In genomic region chr4:181271241-181271640, GRCh38 we compare ENCODE assay signal across 4 cellular contexts.
"Had no signal": no experiment of that assay in that cellular context is flagged by ENCODE, and none has a peak within 500 bp of the region (broad histone marks: within the 10 kb centered on the region; RNA-seq: fewer than 3 reads in every experiment).

No MANE protein-coding gene starts in this region.

- DNase-seq: IMR-90 had no signal

- H3K4me3 ChIP-seq: K562 had no signal

- H3K27ac ChIP-seq: HL-60 had no signal

- ATAC-seq: HepG2, K562 had no signal
